15 cellular contexts compared by ENCODE assay signal in the genomic region with DNA sequence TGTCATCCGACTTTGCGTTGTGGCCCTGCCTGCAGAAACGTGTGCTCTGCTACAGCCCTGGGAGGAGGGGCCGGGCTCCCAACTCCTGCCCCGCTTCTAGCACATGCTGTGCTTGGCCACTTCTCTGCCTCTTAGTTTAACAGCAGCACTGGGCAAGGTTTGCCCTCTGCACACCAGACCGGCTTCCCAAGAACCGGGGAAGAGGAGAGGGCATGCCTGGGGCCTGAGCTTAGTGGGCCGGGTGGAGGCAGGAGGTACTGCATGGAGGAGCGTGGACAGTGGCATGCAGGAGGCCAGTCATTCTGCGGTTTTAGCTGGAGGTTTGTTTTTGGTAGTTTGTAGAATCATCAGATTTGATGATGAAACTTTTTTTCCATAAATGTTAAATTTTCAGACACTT. TPM values are rescaled to one million over a fixed set of nuclear protein-coding genes. Genes with fewer than 3 reads are reported as not detected.
A peak's percentile ranks its signal among the peaks of the same experiment; 100 is the strongest.
DNase-seq lines count a peak whose midpoint lies in the region; ATAC-seq and TF ChIP-seq lines count a peak whose summit lies in the region.
"Had no signal": no experiment of that assay in that cellular context is flagged by ENCODE, and none has a peak within 500 bp of the region (broad histone marks: within the 10 kb centered on the region; RNA-seq: fewer than 3 reads in every experiment).

No MANE protein-coding gene starts in this region.

- H2BK120ac ChIP-seq in IMR-90 (ENCODE audit: low read depth, low read length) = no peak overlapping the region

- no peak overlapping the region for H2AFZ ChIP-seq in SK-N-SH (ENCODE audit: low read depth)
- no peak overlapping the region for H2AFZ ChIP-seq in IMR-90 (replicated peaks; ENCODE audit: low read length, poor library complexity)
- H2AFZ ChIP-seq: neural progenitor cell had no signal

- CTCF ChIA-PET in SK-N-SH (lab: Yijun Ruan, JAX) (no interaction called here), IMR-90 (lab: Yijun Ruan, JAX) (interaction anchor here (0.6 to 1.0 kb wide), 3 partner anchors 10 to 43 kb away, joined by 3 to 4 read pairs (median 4); no protein-coding TSS in a partner anchor)

- no peak overlapping the region for H2BK15ac ChIP-seq in IMR-90 (ENCODE audit: low read depth, low read length)

- intact Hi-C loops in IMR-90 (cut with micrococcal nuclease) = no loop called here
- intact Hi-C loops in tibial artery (cut with DNase I; ENCODE audit: low total_unique reads) = no loop called here

- no peak overlapping the region for H4K5ac ChIP-seq in IMR-90 (ENCODE audit: low read depth, low read length)

- no peak overlapping the region for H3K56ac ChIP-seq in IMR-90 (ENCODE audit: extremely low read depth, insufficient read depth, low read length)

- WGBS in SK-N-SH (ENCODE audit: low lambda C conversion rate) = 88% methylated on average over 6 of the region's 10 CpGs
- 74% methylated on average over 6 of the region's 10 CpGs; no CpG with 5 or more reads in 1 of the 2 experiments for WGBS in IMR-90 (ENCODE audit: extremely low coverage in 2 of 2, insufficient read length in 1 of 2), 2 experiments
- 91 to 95% methylated on average over 5 to 10 of the region's 10 CpGs for WGBS in endodermal cell (ENCODE audit: insufficient coverage in 1 of 2, insufficient read length in 1 of 2), 2 experiments

- no peak overlapping the region for H3K18ac ChIP-seq in IMR-90 (ENCODE audit: low read depth, low read length)

- H3K27me3 ChIP-seq in SK-N-SH (ENCODE audit: insufficient read depth) = no peaks in the 10 kb centered on the region
- H3K27me3 ChIP-seq in IMR-90 (ENCODE audit: control insufficient read depth, insufficient read depth, low read length) = no peaks in the 10 kb centered on the region
- no peaks in the 10 kb centered on the region for H3K27me3 ChIP-seq in endodermal cell (ENCODE audit: control insufficient read depth, insufficient read depth, low read length, poor library complexity, severe bottlenecking)
- H3K27me3 ChIP-seq in tibial artery = no peaks in the 10 kb centered on the region
- H3K27me3 ChIP-seq: neural progenitor cell, right lobe of liver, upper lobe of right lung had no signal

- H3K4me3 ChIP-seq in SK-N-SH (ENCODE audit: low read depth in 2 of 2, low read length in 1 of 2) (no peak overlapping the region), IMR-90 (ENCODE audit: insufficient read depth, low read depth, low read length) (no peak overlapping the region), endodermal cell (ENCODE audit: low read length) (no peak overlapping the region), tibial artery (no peak overlapping the region)
- H3K4me3 ChIP-seq: coronary artery, neural progenitor cell, right lobe of liver, upper lobe of right lung had no signal

- in situ Hi-C loops in IMR-90 (cut with MboI; ENCODE audit: low sequenced_read_pairs) = no loop called here

- no peak for TF ChIP-seq EP300 in SK-N-SH (IDR thresholded peaks at IDR 0.05; ENCODE audit: borderline replicate concordance in 1 of 2, low read depth in 1 of 2, low read length in 1 of 2)

- H3K36me3 ChIP-seq in SK-N-SH (replicated peaks in 1 of 2; ENCODE audit: control insufficient read depth in 1 of 2, insufficient read depth in 2 of 2, low read length in 1 of 2) (peaks cover 13 to 17% of the 10 kb centered on the region in 2 experiments), IMR-90 (ENCODE audit: control insufficient read depth, insufficient read depth, low read length) (peaks cover 7% of the 10 kb centered on the region), endodermal cell (ENCODE audit: control insufficient read depth, insufficient read depth, low read length) (peaks cover 29% of the 10 kb centered on the region), tibial artery (peaks cover 5 to 30% (median 13%) of the 10 kb centered on the region in 3 donors)
- H3K36me3 ChIP-seq: upper lobe of right lung had no signal

- H3K27ac ChIP-seq in SK-N-SH (ENCODE audit: low read depth in 2 of 2, low read length in 1 of 2) = no peak overlapping the region
- no peak overlapping the region for H3K27ac ChIP-seq in IMR-90 (ENCODE audit: insufficient read depth, low read length)
- no peak overlapping the region for H3K27ac ChIP-seq in endodermal cell (ENCODE audit: low read depth, low read length)
- no peak overlapping the region for H3K27ac ChIP-seq in tibial artery
- H3K27ac ChIP-seq: coronary artery, neural progenitor cell, right lobe of liver, upper lobe of right lung had no signal

- no peak overlapping the region for H2AK9ac ChIP-seq in IMR-90 (replicated peaks; ENCODE audit: low read depth, low read length, poor library complexity)

- no peaks in the 10 kb centered on the region for H3K9me3 Mint-ChIP-seq in endodermal cell
- no peaks in the 10 kb centered on the region for H3K9me3 Mint-ChIP-seq in stimulated activated effector memory CD8-positive, alpha-beta T cell treated with anti-CD3 and anti-CD28 coated beads, Interleukin-12 subunit alpha, Interleukin-12 subunit beta, amount 100 ng/mL, for 72 hours
- H3K9me3 Mint-ChIP-seq: activated T-cell treated with anti-CD3 and anti-CD28 coated beads, Interleukin-2, amount 50 U/mL, for 4 hours; memory B cell; neural progenitor cell had no signal

- H4K8ac ChIP-seq in IMR-90 (ENCODE audit: low read depth in 2 of 2, low read length in 2 of 2) = no peak overlapping the region

- H3F3A ChIP-seq in SK-N-SH (replicated peaks; ENCODE audit: insufficient read depth) = peaks cover 7% of the 10 kb centered on the region

- no peak overlapping the region for H3K27ac Mint-ChIP-seq in endodermal cell
- no peak overlapping the region for H3K27ac Mint-ChIP-seq in stimulated activated effector memory CD8-positive, alpha-beta T cell treated with anti-CD3 and anti-CD28 coated beads, Interleukin-12 subunit alpha, Interleukin-12 subunit beta, amount 100 ng/mL, for 72 hours
- H3K27ac Mint-ChIP-seq: memory B cell, neural progenitor cell had no signal

- no peak overlapping the region for H2BK5ac ChIP-seq in IMR-90 (ENCODE audit: low read depth, low read length, poor library complexity, severe bottlenecking)

- no peak overlapping the region for H3K23ac ChIP-seq in IMR-90 (ENCODE audit: low read depth, low read length)

- no peak overlapping the region for H3K4ac ChIP-seq in IMR-90 (ENCODE audit: low read depth, low read length)

- H3K4me1 ChIP-seq in SK-N-SH (ENCODE audit: control insufficient read depth in 1 of 2, insufficient read depth in 2 of 2, low read depth in 1 of 2, low read length in 1 of 2) (no peaks in the 10 kb centered on the region; a peak in 1 of 4 replicates), IMR-90 (ENCODE audit: control insufficient read depth, insufficient read depth, low read length) (peaks cover 2% of the 10 kb centered on the region; the same call in 1 of the 2 replicates), endodermal cell (ENCODE audit: control insufficient read depth, insufficient read depth, low read length) (no peaks in the 10 kb centered on the region), tibial artery (no peaks in the 10 kb centered on the region)
- H3K4me1 ChIP-seq: neural progenitor cell, right lobe of liver, upper lobe of right lung had no signal

- peaks cover 2% of the 10 kb centered on the region for H3K4me1 Mint-ChIP-seq in endodermal cell
- peaks cover 61% of the 10 kb centered on the region for H3K4me1 Mint-ChIP-seq in stimulated activated effector memory CD8-positive, alpha-beta T cell treated with anti-CD3 and anti-CD28 coated beads, Interleukin-12 subunit alpha, Interleukin-12 subunit beta, amount 100 ng/mL, for 72 hours
- H3K4me1 Mint-ChIP-seq: neural progenitor cell had no signal

- no peak overlapping the region for H3K4me3 Mint-ChIP-seq in endodermal cell
- no peak overlapping the region for H3K4me3 Mint-ChIP-seq in stimulated activated effector memory CD8-positive, alpha-beta T cell treated with anti-CD3 and anti-CD28 coated beads, Interleukin-12 subunit alpha, Interleukin-12 subunit beta, amount 100 ng/mL, for 72 hours
- H3K4me3 Mint-ChIP-seq: activated T-cell treated with anti-CD3 and anti-CD28 coated beads, Interleukin-2, amount 50 U/mL, for 4 hours; memory B cell; neural progenitor cell had no signal

- H3K9me2 ChIP-seq in SK-N-SH = no peaks in the 10 kb centered on the region

- ATAC-seq in SK-N-SH treated with all-trans-retinoic acid at 6 μM for 48 hours (peak; percentile 53), IMR-90 (ENCODE audit: low read depth) (peak; percentile 69), GM21515 (IDR thresholded peaks at IDR 0.05; ENCODE audit: unreplicated experiment) (no peak)
- peak; percentile 51 for ATAC-seq in stimulated activated effector memory CD8-positive, alpha-beta T cell treated with anti-CD3 and anti-CD28 coated beads, Interleukin-12 subunit alpha, Interleukin-12 subunit beta, amount 100 ng/mL, for 72 hours
- ATAC-seq: activated T-cell treated with anti-CD3 and anti-CD28 coated beads, Interleukin-2, amount 50 U/mL, for 4 hours; upper lobe of right lung had no signal

- TF ChIP-seq CTCF in SK-N-SH (IDR thresholded peaks at IDR 0.05) = no peak
- 0 out of 2 replicates have a peak, but pooled peaks have one; percentile 7 for TF ChIP-seq CTCF in IMR-90 (conservative IDR thresholded peaks at IDR 0.05; ENCODE audit: low read depth, low read length)
- TF ChIP-seq CTCF in endodermal cell (conservative IDR thresholded peaks at IDR 0.05) = peak; percentile 42
- no peak for TF ChIP-seq CTCF in tibial artery (IDR thresholded peaks at IDR 0.05)

- no peak overlapping the region for H4K91ac ChIP-seq in IMR-90 (ENCODE audit: insufficient read depth, low read depth, low read length)

- DNase-seq in SK-N-SH = no peak
- peak; percentile 44 for DNase-seq in IMR-90
- peak; percentile 60 for DNase-seq in endodermal cell
- DNase-seq in stimulated activated effector memory CD8-positive, alpha-beta T cell treated with anti-CD3 and anti-CD28 coated beads, Interleukin-12 subunit alpha, Interleukin-12 subunit beta, amount 100 ng/mL, for 72 hours (ENCODE audit: low spot score in 2 of 2) = no peak
- DNase-seq in activated effector memory CD4-positive, alpha-beta T cell treated with Interleukin-2 at 50 U/mL for 16 hours = no peak
- DNase-seq in tibial artery = no peak
- DNase-seq: activated T-cell treated with anti-CD3 and anti-CD28 coated beads, Interleukin-2, amount 50 U/mL, for 4 hours; right lobe of liver; stimulated activated CD4-positive, alpha-beta T cell treated with anti-CD3 and anti-CD28 coated beads, Interleukin-2, amount 100 ng/mL, for 48 hours; upper lobe of right lung had no signal

- H3K9ac ChIP-seq in SK-N-SH = no peak overlapping the region
- H3K9ac ChIP-seq in IMR-90 (ENCODE audit: low read depth, low read length) = no peak overlapping the region
- no peak overlapping the region for H3K9ac ChIP-seq in endodermal cell (ENCODE audit: extremely low read depth, low read length, poor library complexity, severe bottlenecking)
- H3K9ac ChIP-seq: neural progenitor cell had no signal

- H3K14ac ChIP-seq in IMR-90 (replicated peaks; ENCODE audit: low read depth, low read length) = no peak overlapping the region

- H3K4me2 ChIP-seq in SK-N-SH (no peak overlapping the region), IMR-90 (ENCODE audit: low read depth, low read length) (no peak overlapping the region)
- H3K4me2 ChIP-seq: neural progenitor cell had no signal

- BruUV-seq in IMR-90 (replicated peaks; lab: Mats Ljungman, UMichigan) = no TSS peak

- no peak overlapping the region for H2AK5ac ChIP-seq in IMR-90 (ENCODE audit: low read depth, low read length)

- H3K9me1 ChIP-seq in IMR-90 (ENCODE audit: insufficient read depth, low read length) = no peaks in the 10 kb centered on the region; the same call in 1 of the 2 replicates

- H3K36me3 Mint-ChIP-seq in endodermal cell (ENCODE audit: low read depth) = peaks cover 19% of the 10 kb centered on the region
- peaks cover 29% of the 10 kb centered on the region for H3K36me3 Mint-ChIP-seq in stimulated activated effector memory CD8-positive, alpha-beta T cell treated with anti-CD3 and anti-CD28 coated beads, Interleukin-12 subunit alpha, Interleukin-12 subunit beta, amount 100 ng/mL, for 72 hours

- TF ChIP-seq RAD21 in SK-N-SH (IDR thresholded peaks at IDR 0.05; ENCODE audit: low read length) (no peak), IMR-90 (IDR thresholded peaks at IDR 0.05; ENCODE audit: low read length) (no peak)

- no peak overlapping the region for H2BK20ac ChIP-seq in IMR-90 (ENCODE audit: low read depth, low read length)

- H3K9me3 ChIP-seq in SK-N-SH = no peaks in the 10 kb centered on the region
- no peaks in the 10 kb centered on the region for H3K9me3 ChIP-seq in IMR-90 (ENCODE audit: control insufficient read depth, insufficient read depth, low read length)
- H3K9me3 ChIP-seq in endodermal cell (ENCODE audit: control insufficient read depth, low read length) = no peaks in the 10 kb centered on the region
- H3K9me3 ChIP-seq in tibial artery = no peaks in the 10 kb centered on the region
- H3K9me3 ChIP-seq: right lobe of liver, upper lobe of right lung had no signal

- H3K27me3 Mint-ChIP-seq in endodermal cell (ENCODE audit: insufficient read depth) = no peaks in the 10 kb centered on the region
- H3K27me3 Mint-ChIP-seq: memory B cell had no signal

- POLR2A ChIA-PET in SK-N-SH (lab: Yijun Ruan, JAX) (no interaction called here), IMR-90 (lab: Charles Lee; ENCODE audit: unreplicated experiment) (no interaction called here)

- no peaks in the 10 kb centered on the region for H4K20me1 ChIP-seq in SK-N-SH (ENCODE audit: insufficient read depth)
- H4K20me1 ChIP-seq in IMR-90 (ENCODE audit: insufficient read depth, low read length) = no peaks in the 10 kb centered on the region

- no peaks in the 10 kb centered on the region; a peak in 1 of 4 replicates for H3K79me1 ChIP-seq in IMR-90 (ENCODE audit: low read depth in 1 of 2, low read length in 2 of 2)

- dilution Hi-C loops in IMR-90 (cut with HindIII; ENCODE audit: low sequenced_read_pairs, unreplicated experiment) = no loop called here

- no peaks in the 10 kb centered on the region for H3K79me2 ChIP-seq in SK-N-SH (ENCODE audit: insufficient read depth)

- no peak for TF ChIP-seq POLR2A in IMR-90 (IDR thresholded peaks at IDR 0.05; ENCODE audit: low read depth, low read length)

RNA-seq across cellular contexts. Expression of a gene that starts 45.5 kb away (rescaled TPM):
- polyA plus RNA-seq in SK-N-SH (2012; rRNA removed) = 7.5 and 9.7 TPM in 2 replicates
- polyA plus RNA-seq in SK-N-SH (2012; cell fraction: cytosol; rRNA removed) = 8.4 and 11.3 TPM in 2 replicates
- 17.1 and 27.9 TPM in 2 replicates for polyA plus RNA-seq in SK-N-SH (2012; cell fraction: nucleus; rRNA removed)
- 8.6 and 19.4 TPM in 2 replicates for total RNA-seq in IMR-90 (2012; rRNA removed)
- polyA plus RNA-seq in IMR-90 (2012; rRNA removed) = 8.5 and 10.7 TPM in 2 replicates
- polyA plus RNA-seq in IMR-90 (2012; cell fraction: cytosol; rRNA removed) = 1.1 and 2.3 TPM in 2 replicates
- polyA plus RNA-seq in IMR-90 (2012; cell fraction: nucleus; rRNA removed; ENCODE audit: low replicate concordance) = 3.3 and 16.3 TPM in 2 replicates
- 10 to 100 TPM; 36.0 to 43.9 TPM for total RNA-seq in endodermal cell
- 28.5 TPM for polyA plus RNA-seq in endodermal cell (2013, experiment 1 of 2)
- 30.3 TPM for polyA plus RNA-seq in endodermal cell (2013, experiment 2 of 2)

Comparison
In these comparisons a context has a peak if more than half of its experiments do, and no peak if none do; other contexts are left out.
1. DNase-seq: peak in IMR-90 (single experiment) and endodermal cell (single experiment); none in SK-N-SH (single experiment), stimulated activated effector memory CD8-positive, alpha-beta T cell treated with anti-CD3 and anti-CD28 coated beads, Interleukin-12 subunit alpha, Interleukin-12 subunit beta, amount 100 ng/mL, for 72 hours (0 of 2), activated effector memory CD4-positive, alpha-beta T cell treated with Interleukin-2 at 50 U/mL for 16 hours (single experiment) and tibial artery (0 of 2).
2. CTCF ChIP-seq: peak in IMR-90 (single experiment) and endodermal cell (single experiment); none in SK-N-SH (single experiment) and tibial artery (0 of 2).